13 cellular contexts compared by ENCODE assay signal in genomic region chr6:142821164-142821716, GRCh38.
DNase-seq lines count a peak whose midpoint lies in the region; ATAC-seq, FAIRE-seq and TF ChIP-seq lines count a peak whose summit lies in the region.
"Had no signal": no experiment of that assay in that cellular context is flagged by ENCODE, and none has a peak within 500 bp of the region (broad histone marks: within the 10 kb centered on the region; RNA-seq: fewer than 3 reads in every experiment).

No MANE protein-coding gene starts in this region.

- H3K36me3 ChIP-seq in ACC112 (ENCODE audit: insufficient read depth, low read length) (no peaks in the 10 kb centered on the region), pancreas (no peaks in the 10 kb centered on the region), H7 (replicated peaks; ENCODE audit: control insufficient read depth, insufficient read depth, low read length) (no peaks in the 10 kb centered on the region)
- H3K36me3 ChIP-seq in CD8-positive, alpha-beta T cell (ENCODE audit: insufficient read depth, low read length), result no peaks in the 10 kb centered on the region
- H3K36me3 ChIP-seq: ovary had no signal

- WGBS in pancreas, 2 donors, result 91 to 93% methylated on average over 6 of the region's 6 CpGs

- H3K27me3 Mint-ChIP-seq in CD8-positive, alpha-beta T cell (ENCODE audit: low read depth), result no peaks in the 10 kb centered on the region
- H3K27me3 Mint-ChIP-seq in activated naive CD8-positive, alpha-beta T cell, result no peaks in the 10 kb centered on the region
- H3K27me3 Mint-ChIP-seq in naive thymus-derived CD8-positive, alpha-beta T cell, result no peaks in the 10 kb centered on the region

- no peak for FAIRE-seq in pancreas (lab: Jason Lieb, UNC)
- FAIRE-seq: astrocyte had no signal

- no peaks in the 10 kb centered on the region for H3K9me3 ChIP-seq in CD8-positive, alpha-beta T cell (ENCODE audit: low read length)
- no peaks in the 10 kb centered on the region for H3K9me3 ChIP-seq in pancreas
- H3K9me3 ChIP-seq: ovary had no signal

- TF ChIP-seq CTCF in CD8-positive, alpha-beta T cell (IDR thresholded peaks at IDR 0.05), result no peak
- TF ChIP-seq CTCF in pancreas (IDR thresholded peaks at IDR 0.05), result no peak

- H2AFZ ChIP-seq in ACC112 (ENCODE audit: low read length, unreplicated experiment), result no peak overlapping the region

- H3K79me2 ChIP-seq in ACC112 (ENCODE audit: control insufficient read depth, insufficient read depth, low read length, unreplicated experiment), result peaks cover 19% of the 10 kb centered on the region

- H3K4me3 ChIP-seq in ACC112 (ENCODE audit: low read depth, low read length) (no peak overlapping the region), pancreas (no peak overlapping the region), H7 (ENCODE audit: insufficient read depth, low read depth, low read length) (no peak overlapping the region)
- no peak overlapping the region for H3K4me3 ChIP-seq in CD8-positive, alpha-beta T cell (ENCODE audit: low read depth, low read length)
- H3K4me3 ChIP-seq: ovary had no signal

- H3K27ac ChIP-seq in ACC112 (ENCODE audit: low read depth, low read length), result 0 out of 2 replicates have a peak overlapping the region, but pooled peaks have one; percentile 61
- no peak overlapping the region for H3K27ac ChIP-seq in CD8-positive, alpha-beta T cell (ENCODE audit: low read depth, low read length)
- no peak overlapping the region for H3K27ac ChIP-seq in pancreas

- no peaks in the 10 kb centered on the region for H3K9me3 Mint-ChIP-seq in CD8-positive, alpha-beta T cell
- H3K9me3 Mint-ChIP-seq in activated naive CD8-positive, alpha-beta T cell (ENCODE audit: low read depth), result no peaks in the 10 kb centered on the region
- peaks cover 0 to 3% (median 0%) of the 10 kb centered on the region in 9 donors for H3K9me3 Mint-ChIP-seq in naive thymus-derived CD8-positive, alpha-beta T cell

- DNase-seq in CD8-positive, alpha-beta T cell, result no peak
- DNase-seq in naive thymus-derived CD8-positive, alpha-beta T cell, result no peak
- no peak for DNase-seq in pancreas
- DNase-seq in DMS53 treated with DMSO at 0.1 percent for 48 hours (lab: John Stamatoyannopoulos, UW; ENCODE audit: unreplicated experiment), result no peak
- DNase-seq in H7, result no peak
- DNase-seq: dorsolateral prefrontal cortex, NCI-H1092, ovary, trophoblast cell had no signal

- H3K27me3 ChIP-seq in ACC112 (ENCODE audit: insufficient read depth, low read length) (no peaks in the 10 kb centered on the region), pancreas (no peaks in the 10 kb centered on the region), H7 (ENCODE audit: control insufficient read depth, insufficient read depth, low read length) (no peaks in the 10 kb centered on the region)
- H3K27me3 ChIP-seq in CD8-positive, alpha-beta T cell (ENCODE audit: insufficient read depth, low read length), result no peaks in the 10 kb centered on the region
- H3K27me3 ChIP-seq: dorsolateral prefrontal cortex, ovary had no signal

- POLR2A ChIA-PET in CD8-positive, alpha-beta T cell (lab: Charles Lee), result no interaction called here
- POLR2A ChIA-PET in naive thymus-derived CD8-positive, alpha-beta T cell (lab: Charles Lee), result interaction anchor here (1.1 to 2.3 kb wide), 3 partner anchors 18 to 32 kb away, joined by 3 to 16 read pairs (median 4); no protein-coding TSS in a partner anchor

- H3K27ac Mint-ChIP-seq in CD8-positive, alpha-beta T cell, result peak overlapping the region; percentile 96
- peak overlapping the region; percentile 98 for H3K27ac Mint-ChIP-seq in activated naive CD8-positive, alpha-beta T cell
- H3K27ac Mint-ChIP-seq in naive thymus-derived CD8-positive, alpha-beta T cell, result peak overlapping the region; percentile 81 to 98 (median 94)

- H3K4me1 ChIP-seq in ACC112 (ENCODE audit: control insufficient read depth, insufficient read depth, low read length, unreplicated experiment) (peaks cover 31% of the 10 kb centered on the region), pancreas (peaks cover 5 to 21% (median 14%) of the 10 kb centered on the region in 3 donors)
- peaks cover 44% of the 10 kb centered on the region for H3K4me1 ChIP-seq in CD8-positive, alpha-beta T cell (ENCODE audit: insufficient read depth, low read length)

- no peak overlapping the region for H3K4me3 Mint-ChIP-seq in CD8-positive, alpha-beta T cell
- H3K4me3 Mint-ChIP-seq in activated naive CD8-positive, alpha-beta T cell, result peak overlapping the region; percentile 84
- H3K4me3 Mint-ChIP-seq in naive thymus-derived CD8-positive, alpha-beta T cell, result peak overlapping the region in 9 of 10 donors; percentile 24 to 90 (median 88)

- intact Hi-C loops in CD8-positive, alpha-beta T cell (cut with DNase I, micrococcal nuclease), result loop anchor here in 1 of 2 experiments (5.0 kb wide), 2 partner anchors 36 to 39 kb away; no protein-coding TSS in a partner anchor
- intact Hi-C loops in pancreas (cut with DNase I), result no loop called here

- CTCF ChIA-PET in CD8-positive, alpha-beta T cell (lab: Charles Lee), result interaction anchor here (0.6 kb wide), 1 partner anchor 29 kb away, joined by 3 read pairs; no protein-coding TSS in a partner anchor

- no peak for ATAC-seq in CD8-positive, alpha-beta T cell
- no peak for ATAC-seq in naive thymus-derived CD8-positive, alpha-beta T cell
- no peak for ATAC-seq in GM18873 (IDR thresholded peaks at IDR 0.05; ENCODE audit: low FRiP score, unreplicated experiment)
- no peak for ATAC-seq in pancreas

- peaks cover 30% of the 10 kb centered on the region for H3K36me3 Mint-ChIP-seq in CD8-positive, alpha-beta T cell
- peaks cover 23% of the 10 kb centered on the region for H3K36me3 Mint-ChIP-seq in activated naive CD8-positive, alpha-beta T cell
- peaks cover 0 to 18% (median 13%) of the 10 kb centered on the region in 3 donors for H3K36me3 Mint-ChIP-seq in naive thymus-derived CD8-positive, alpha-beta T cell

- peaks cover 74% of the 10 kb centered on the region for H3K4me1 Mint-ChIP-seq in CD8-positive, alpha-beta T cell (ENCODE audit: low read depth)
- peaks cover 80% of the 10 kb centered on the region for H3K4me1 Mint-ChIP-seq in activated naive CD8-positive, alpha-beta T cell (ENCODE audit: low read depth)
- peaks cover 31 to 82% (median 75%) of the 10 kb centered on the region in 4 donors for H3K4me1 Mint-ChIP-seq in naive thymus-derived CD8-positive, alpha-beta T cell
